9 cellular contexts compared by ENCODE assay signal in the genomic region with DNA sequence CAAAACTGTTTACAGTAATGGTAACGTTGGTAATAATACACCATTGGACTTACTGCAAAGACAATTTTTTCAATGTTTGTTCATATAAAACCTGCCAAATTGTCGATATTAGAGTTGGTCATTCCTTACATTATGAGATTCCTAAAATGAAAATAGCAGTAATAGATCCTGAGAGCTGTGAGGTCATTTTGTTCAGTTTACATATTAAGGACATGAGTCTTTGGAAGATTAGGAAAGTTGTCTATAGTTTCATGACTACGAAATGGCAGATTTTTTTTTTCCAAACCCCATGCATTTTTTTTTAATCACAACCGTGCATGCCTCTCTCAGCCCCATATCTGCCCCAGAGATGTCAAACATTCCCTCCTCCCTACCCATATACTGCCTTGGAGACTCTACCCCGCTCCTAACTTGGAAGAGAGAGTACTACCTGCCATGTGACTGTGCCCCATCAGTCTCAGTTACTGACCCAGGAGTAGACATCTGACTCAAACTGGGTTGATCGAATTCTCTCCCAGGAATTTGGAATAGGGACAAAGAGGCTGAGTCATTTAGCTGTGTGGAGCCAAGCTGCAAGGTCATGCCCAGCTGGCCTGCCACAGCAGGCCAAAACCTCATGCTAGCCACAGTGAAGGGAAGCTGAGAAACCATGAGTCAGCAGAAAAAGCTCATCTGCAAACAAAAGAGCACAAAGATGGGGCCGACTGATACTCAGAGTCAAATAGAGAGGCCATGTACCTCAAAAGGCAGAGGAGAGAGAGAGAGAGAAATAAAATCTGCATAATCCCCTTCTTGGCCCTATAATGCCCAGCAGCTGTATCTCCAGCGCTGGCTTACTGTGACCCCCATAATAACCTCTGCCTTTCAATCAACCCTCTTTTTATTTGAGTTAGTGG. TPM values are rescaled to one million over a fixed set of nuclear protein-coding genes. Genes with fewer than 3 reads are reported as not detected.
A peak's percentile ranks its signal among the peaks of the same experiment; 100 is the strongest.
DNase-seq lines count a peak whose midpoint lies in the region; ATAC-seq and TF ChIP-seq lines count a peak whose summit lies in the region.
"Had no signal": no experiment of that assay in that cellular context is flagged by ENCODE, and none has a peak within 500 bp of the region (broad histone marks: within the 10 kb centered on the region; RNA-seq: fewer than 3 reads in every experiment).

No MANE protein-coding gene starts in this region.

- H3K27me3 Mint-ChIP-seq in activated CD4-positive, alpha-beta memory T cell treated with anti-CD3 and anti-CD28 coated beads, Interleukin-2, amount 10 ng/mL, durations not matched to agents 7 days and 5 days: no peaks in the 10 kb centered on the region
- H3K27me3 Mint-ChIP-seq: central memory CD8-positive, alpha-beta T cell had no signal

- ATAC-seq in activated naive CD4-positive, alpha-beta T cell treated with anti-CD3 and anti-CD28 coated beads, Interleukin-2, amount 50 U/mL, for 72 hours: peak; percentile 31 to 34
- ATAC-seq in Right ventricle myocardium superior (ENCODE audit: poor library complexity) (peak; percentile 97), GM19328 (IDR thresholded peaks at IDR 0.05; ENCODE audit: unreplicated experiment) (no peak), GM21528 (IDR thresholded peaks at IDR 0.05; ENCODE audit: low FRiP score, unreplicated experiment) (no peak)

- no peak overlapping the region for H3K4me3 Mint-ChIP-seq in activated CD4-positive, alpha-beta memory T cell treated with anti-CD3 and anti-CD28 coated beads, Interleukin-2, amount 10 ng/mL, durations not matched to agents 7 days and 5 days
- H3K4me3 Mint-ChIP-seq: central memory CD8-positive, alpha-beta T cell had no signal

- POLR2A ChIA-PET in activated CD4-positive, alpha-beta memory T cell treated with anti-CD3 and anti-CD28 coated beads, Interleukin-2, amount 10 ng/mL, durations not matched to agents 7 days and 5 days (lab: Charles Lee): interaction anchor here (0.5 to 2.4 kb wide), 8 partner anchors 16 to 209 kb away, joined by 3 to 19 read pairs (median 4); a partner anchor contains a TSS

- H3K4me1 Mint-ChIP-seq in activated CD4-positive, alpha-beta memory T cell treated with anti-CD3 and anti-CD28 coated beads, Interleukin-2, amount 10 ng/mL, durations not matched to agents 7 days and 5 days: peaks cover 45% of the 10 kb centered on the region

- H3K27ac Mint-ChIP-seq in activated naive CD4-positive, alpha-beta T cell treated with anti-CD3 and anti-CD28 coated beads, Interleukin-2, amount 50 U/mL, for 72 hours: no peak overlapping the region
- peak overlapping the region; percentile 23 for H3K27ac Mint-ChIP-seq in activated CD4-positive, alpha-beta memory T cell treated with anti-CD3 and anti-CD28 coated beads, Interleukin-2, amount 10 ng/mL, durations not matched to agents 7 days and 5 days

- no peaks in the 10 kb centered on the region for H3K9me3 Mint-ChIP-seq in activated naive CD4-positive, alpha-beta T cell treated with anti-CD3 and anti-CD28 coated beads, Interleukin-2, amount 50 U/mL, for 72 hours
- no peaks in the 10 kb centered on the region for H3K9me3 Mint-ChIP-seq in activated CD4-positive, alpha-beta memory T cell treated with anti-CD3 and anti-CD28 coated beads, Interleukin-2, amount 10 ng/mL, durations not matched to agents 7 days and 5 days
- H3K9me3 Mint-ChIP-seq: central memory CD8-positive, alpha-beta T cell had no signal

- no peaks in the 10 kb centered on the region for H3K36me3 Mint-ChIP-seq in activated naive CD4-positive, alpha-beta T cell treated with anti-CD3 and anti-CD28 coated beads, Interleukin-2, amount 50 U/mL, for 72 hours
- no peaks in the 10 kb centered on the region for H3K36me3 Mint-ChIP-seq in activated CD4-positive, alpha-beta memory T cell treated with anti-CD3 and anti-CD28 coated beads, Interleukin-2, amount 10 ng/mL, durations not matched to agents 7 days and 5 days (ENCODE audit: low read depth)

- TF ChIP-seq RAD21 in Ishikawa (IDR thresholded peaks at IDR 0.05; ENCODE audit: low read depth): no peak; the same call in 1 of the 2 replicates

- CTCF ChIA-PET in activated CD4-positive, alpha-beta memory T cell treated with anti-CD3 and anti-CD28 coated beads, Interleukin-2, amount 10 ng/mL, durations not matched to agents 7 days and 5 days (lab: Charles Lee): interaction anchor here (1.3 to 1.4 kb wide), 2 partner anchors 10 to 16 kb away, joined by 7 to 8 read pairs; no protein-coding TSS in a partner anchor

- peak; percentile 86; the same call in 1 of the 2 replicates for TF ChIP-seq EP300 in Ishikawa (IDR thresholded peaks at IDR 0.05; ENCODE audit: borderline replicate concordance)

- DNase-seq in activated naive CD4-positive, alpha-beta T cell treated with anti-CD3 and anti-CD28 coated beads, Interleukin-2, amount 50 U/mL, for 72 hours (ENCODE audit: low spot score in 2 of 2): no peak
- DNase-seq in activated naive CD4-positive, alpha-beta T cell (lab: John Stamatoyannopoulos, UW): no peak
- DNase-seq in activated CD4-positive, alpha-beta memory T cell treated with anti-CD3 and anti-CD28 coated beads, Interleukin-2, amount 10 ng/mL, durations not matched to agents 7 days and 5 days: peak; percentile 43
- DNase-seq in Right ventricle myocardium superior (peak; percentile 78), pons (ENCODE audit: low spot score) (peak; percentile 99)

- intact Hi-C loops in Right ventricle myocardium superior (cut with DNase I): no loop called here

TF ChIP-seq in Ishikawa, 13 proteins besides CTCF, POLR2A, EP300 and RAD21:
- TF ChIP-seq CEBPB (IDR thresholded peaks at IDR 0.05): peak; percentile 58; the same call in 1 of the 2 replicates
- TF ChIP-seq, protein P1, sequence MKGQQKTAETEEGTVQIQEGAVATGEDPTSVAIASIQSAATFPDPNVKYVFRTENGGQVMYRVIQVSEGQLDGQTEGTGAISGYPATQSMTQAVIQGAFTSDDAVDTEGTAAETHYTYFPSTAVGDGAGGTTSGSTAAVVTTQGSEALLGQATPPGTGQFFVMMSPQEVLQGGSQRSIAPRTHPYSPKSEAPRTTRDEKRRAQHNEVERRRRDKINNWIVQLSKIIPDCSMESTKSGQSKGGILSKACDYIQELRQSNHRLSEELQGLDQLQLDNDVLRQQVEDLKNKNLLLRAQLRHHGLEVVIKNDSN (IDR thresholded peaks at IDR 0.05): peak; percentile 78
- peak; percentile 98 for TF ChIP-seq NFIC (IDR thresholded peaks at IDR 0.05)
- TF ChIP-seq, protein P2, sequence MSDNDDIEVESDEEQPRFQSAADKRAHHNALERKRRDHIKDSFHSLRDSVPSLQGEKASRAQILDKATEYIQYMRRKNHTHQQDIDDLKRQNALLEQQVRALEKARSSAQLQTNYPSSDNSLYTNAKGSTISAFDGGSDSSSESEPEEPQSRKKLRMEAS (IDR thresholded peaks at IDR 0.05): peak; percentile 75
- no peak for TF ChIP-seq TAF1 (IDR thresholded peaks at IDR 0.05; ENCODE audit: low read depth)
- peak; percentile 94 for TF ChIP-seq TEAD4 (IDR thresholded peaks at IDR 0.05)
- no peak for TF ChIP-seq YY1 (IDR thresholded peaks at IDR 0.05; ENCODE audit: low read depth)
- no peak for TF ChIP-seq CREB1 (IDR thresholded peaks at IDR 0.05; ENCODE audit: low read depth)
- no peak for TF ChIP-seq ZBTB7A (IDR thresholded peaks at IDR 0.05; ENCODE audit: low read depth)
- TF ChIP-seq TCF12 (IDR thresholded peaks at IDR 0.05; ENCODE audit: low read depth): peak; percentile 95
- TF ChIP-seq FOXM1 (IDR thresholded peaks at IDR 0.05; ENCODE audit: borderline replicate concordance, low read depth): no peak
- TF ChIP-seq, protein P3, sequence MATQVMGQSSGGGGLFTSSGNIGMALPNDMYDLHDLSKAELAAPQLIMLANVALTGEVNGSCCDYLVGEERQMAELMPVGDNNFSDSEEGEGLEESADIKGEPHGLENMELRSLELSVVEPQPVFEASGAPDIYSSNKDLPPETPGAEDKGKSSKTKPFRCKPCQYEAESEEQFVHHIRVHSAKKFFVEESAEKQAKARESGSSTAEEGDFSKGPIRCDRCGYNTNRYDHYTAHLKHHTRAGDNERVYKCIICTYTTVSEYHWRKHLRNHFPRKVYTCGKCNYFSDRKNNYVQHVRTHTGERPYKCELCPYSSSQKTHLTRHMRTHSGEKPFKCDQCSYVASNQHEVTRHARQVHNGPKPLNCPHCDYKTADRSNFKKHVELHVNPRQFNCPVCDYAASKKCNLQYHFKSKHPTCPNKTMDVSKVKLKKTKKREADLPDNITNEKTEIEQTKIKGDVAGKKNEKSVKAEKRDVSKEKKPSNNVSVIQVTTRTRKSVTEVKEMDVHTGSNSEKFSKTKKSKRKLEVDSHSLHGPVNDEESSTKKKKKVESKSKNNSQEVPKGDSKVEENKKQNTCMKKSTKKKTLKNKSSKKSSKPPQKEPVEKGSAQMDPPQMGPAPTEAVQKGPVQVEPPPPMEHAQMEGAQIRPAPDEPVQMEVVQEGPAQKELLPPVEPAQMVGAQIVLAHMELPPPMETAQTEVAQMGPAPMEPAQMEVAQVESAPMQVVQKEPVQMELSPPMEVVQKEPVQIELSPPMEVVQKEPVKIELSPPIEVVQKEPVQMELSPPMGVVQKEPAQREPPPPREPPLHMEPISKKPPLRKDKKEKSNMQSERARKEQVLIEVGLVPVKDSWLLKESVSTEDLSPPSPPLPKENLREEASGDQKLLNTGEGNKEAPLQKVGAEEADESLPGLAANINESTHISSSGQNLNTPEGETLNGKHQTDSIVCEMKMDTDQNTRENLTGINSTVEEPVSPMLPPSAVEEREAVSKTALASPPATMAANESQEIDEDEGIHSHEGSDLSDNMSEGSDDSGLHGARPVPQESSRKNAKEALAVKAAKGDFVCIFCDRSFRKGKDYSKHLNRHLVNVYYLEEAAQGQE (IDR thresholded peaks at IDR 0.05; ENCODE audit: low read depth): no peak
- TF ChIP-seq EGR1 (IDR thresholded peaks at IDR 0.05): no peak
TF ChIP-seq in Ishikawa: peak in this region for 6.

RNA-seq across cellular contexts. Expression of a gene that starts 21.0 kb away (rescaled TPM):
- total RNA-seq in activated naive CD4-positive, alpha-beta T cell treated with anti-CD3 and anti-CD28 coated beads, Interleukin-2, amount 50 U/mL, for 72 hours: 10 to 100 TPM; 48.8 to 63.4 TPM
- 10 to 100 TPM; 56.5 to 58.5 TPM for total RNA-seq in activated CD4-positive, alpha-beta memory T cell treated with anti-CD3 and anti-CD28 coated beads, Interleukin-2, amount 10 ng/mL, durations not matched to agents 7 days and 5 days
- total RNA-seq in Right ventricle myocardium superior: 38.9 TPM

Comparison
In these comparisons a context has a peak if more than half of its experiments do, and no peak if none do; other contexts are left out.
1. ATAC-seq: peak in activated naive CD4-positive, alpha-beta T cell treated with anti-CD3 and anti-CD28 coated beads, Interleukin-2, amount 50 U/mL, for 72 hours (2 of 2) and Right ventricle myocardium superior (single experiment); none in GM19328 (single experiment) and GM21528 (single experiment).
2. DNase-seq: peak in activated CD4-positive, alpha-beta memory T cell treated with anti-CD3 and anti-CD28 coated beads, Interleukin-2, amount 10 ng/mL, durations not matched to agents 7 days and 5 days (single experiment), Right ventricle myocardium superior (single experiment) and pons (single experiment); none in activated naive CD4-positive, alpha-beta T cell treated with anti-CD3 and anti-CD28 coated beads, Interleukin-2, amount 50 U/mL, for 72 hours (0 of 2) and activated naive CD4-positive, alpha-beta T cell (0 of 4).